Comparison of ENCODE assay signal across 8 cellular contexts in the genomic region with DNA sequence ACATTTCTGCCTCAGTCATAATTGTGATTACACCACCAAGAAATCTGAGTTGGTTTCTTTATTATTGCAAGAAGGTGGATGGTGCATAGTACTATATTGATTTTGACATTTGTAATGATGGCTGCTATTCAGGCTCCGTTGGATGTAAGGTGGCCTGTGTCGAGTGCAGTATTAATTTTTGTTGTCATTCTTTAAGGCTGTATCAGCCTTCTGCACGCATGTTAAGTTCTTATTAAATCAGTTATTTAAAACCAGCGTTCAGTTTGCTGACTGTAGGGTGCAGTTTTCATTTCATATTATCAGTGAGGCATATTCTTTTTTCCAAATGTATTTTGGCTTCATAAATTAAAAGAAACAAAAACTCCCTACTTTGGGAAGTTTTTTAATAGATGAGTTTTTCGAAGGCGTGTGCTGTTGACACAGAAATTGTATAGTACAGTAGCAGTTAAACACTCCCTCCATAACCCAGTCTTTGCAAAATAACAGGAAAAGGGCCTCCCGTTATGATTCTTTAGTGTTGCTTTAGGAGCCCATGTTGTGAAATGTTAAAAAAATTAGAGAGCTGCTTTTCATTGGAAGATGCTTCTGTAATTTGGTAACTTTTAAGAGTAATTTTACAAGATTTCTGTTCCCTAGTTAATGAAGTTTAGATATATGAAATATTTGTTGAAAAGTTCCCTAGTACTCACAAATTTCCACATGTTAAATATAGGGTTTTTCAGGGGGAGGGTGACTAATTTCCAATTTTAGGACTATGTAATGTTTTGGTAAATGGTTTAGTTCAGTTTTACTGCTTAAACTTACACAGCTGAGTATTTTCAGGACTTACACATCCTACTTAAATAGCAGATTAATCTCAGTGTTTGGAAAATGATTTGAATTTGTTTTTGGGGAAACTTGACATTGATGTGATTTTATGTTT. TPM values are rescaled to one million over a fixed set of nuclear protein-coding genes. Genes with fewer than 3 reads are reported as not detected.
DNase-seq lines count a peak whose midpoint lies in the region; ATAC-seq, FAIRE-seq and TF ChIP-seq lines count a peak whose summit lies in the region.

No MANE protein-coding gene starts in this region.

- peaks cover 26% of the 10 kb centered on the region for H3K4me1 Mint-ChIP-seq in endodermal cell

- H3K4me2 ChIP-seq in OCI-LY1 (ENCODE audit: low read length) = peak overlapping the region; percentile 70; the same call in 1 of the 2 replicates

- WGBS in endodermal cell (ENCODE audit: insufficient coverage in 1 of 2, insufficient read length in 1 of 2), 2 experiments = 10 to 33% methylated on average over 4 to 7 of the region's 7 CpGs
- 21 to 37% methylated on average over 7 of the region's 7 CpGs for WGBS in pancreas, 2 donors

- no peaks in the 10 kb centered on the region for H3K36me3 ChIP-seq in OCI-LY1 (ENCODE audit: insufficient read depth, low read length)
- H3K36me3 ChIP-seq in endodermal cell (ENCODE audit: control insufficient read depth, insufficient read depth, low read length) = no peaks in the 10 kb centered on the region
- H3K36me3 ChIP-seq in pancreas = no peaks in the 10 kb centered on the region

- no peaks in the 10 kb centered on the region for H3K36me3 Mint-ChIP-seq in endodermal cell (ENCODE audit: low read depth)

- H3K27me3 Mint-ChIP-seq in endodermal cell (ENCODE audit: insufficient read depth) = peaks cover 3% of the 10 kb centered on the region

- H2AFZ ChIP-seq in OCI-LY1 (ENCODE audit: low read length) = no peak overlapping the region

- no peaks in the 10 kb centered on the region for H4K20me1 ChIP-seq in OCI-LY1 (ENCODE audit: insufficient read depth, low read length)

- no peak for ATAC-seq in pancreas
- ATAC-seq in GM19351 (IDR thresholded peaks at IDR 0.05; ENCODE audit: unreplicated experiment) = no peak
- no peak for ATAC-seq in HG03196 (IDR thresholded peaks at IDR 0.05; ENCODE audit: unreplicated experiment)
- ATAC-seq in HG03025 (IDR thresholded peaks at IDR 0.05; ENCODE audit: low FRiP score, unreplicated experiment) = no peak

- H3K79me2 ChIP-seq in OCI-LY1 (ENCODE audit: insufficient read depth, low read length) = no peaks in the 10 kb centered on the region

- H3K4me1 ChIP-seq in OCI-LY1 (ENCODE audit: insufficient read depth, low read length, severe bottlenecking) = peaks cover 13% of the 10 kb centered on the region
- peaks cover 3% of the 10 kb centered on the region for H3K4me1 ChIP-seq in endodermal cell (ENCODE audit: control insufficient read depth, insufficient read depth, low read length)
- peaks cover 0 to 32% (median 10%) of the 10 kb centered on the region in 3 donors for H3K4me1 ChIP-seq in pancreas

- H3K27ac ChIP-seq in OCI-LY1 (ENCODE audit: low read depth, low read length, poor library complexity, severe bottlenecking) (no peak overlapping the region), endodermal cell (ENCODE audit: low read depth, low read length) (no peak overlapping the region), pancreas (no peak overlapping the region)

- intact Hi-C loops in pancreas (cut with DNase I) = no loop called here

- H3F3A ChIP-seq in OCI-LY1 (ENCODE audit: insufficient read depth, low read length) = no peaks in the 10 kb centered on the region

- peak overlapping the region; percentile 93 for H3K4me3 Mint-ChIP-seq in endodermal cell

- FAIRE-seq in D721Med (lab: Jason Lieb, UNC) (peak; percentile 21), pancreas (lab: Jason Lieb, UNC) (no peak)

- H3K27me3 ChIP-seq in OCI-LY1 (ENCODE audit: insufficient read depth, low read length) = no peaks in the 10 kb centered on the region
- H3K27me3 ChIP-seq in endodermal cell (ENCODE audit: control insufficient read depth, insufficient read depth, low read length, poor library complexity, severe bottlenecking) = peaks cover 2% of the 10 kb centered on the region
- no peaks in the 10 kb centered on the region for H3K27me3 ChIP-seq in pancreas

- no peaks in the 10 kb centered on the region for H3K9me3 Mint-ChIP-seq in endodermal cell

- DNase-seq in D721Med (ENCODE audit: insufficient read length, low spot score) = no peak
- no peak for DNase-seq in endodermal cell
- no peak for DNase-seq in pancreas
- no peak for DNase-seq in midbrain (lab: John Stamatoyannopoulos, UW)

- H3K4me3 ChIP-seq in OCI-LY1 (ENCODE audit: low read depth, low read length, poor library complexity, severe bottlenecking) = peak overlapping the region; percentile 76
- H3K4me3 ChIP-seq in endodermal cell (ENCODE audit: low read length) = peak overlapping the region; percentile 99
- peak overlapping the region; percentile 71 to 87 (median 80) for H3K4me3 ChIP-seq in pancreas

- no peaks in the 10 kb centered on the region for H3K9me3 ChIP-seq in OCI-LY1 (ENCODE audit: low read length)
- no peaks in the 10 kb centered on the region for H3K9me3 ChIP-seq in endodermal cell (ENCODE audit: control insufficient read depth, low read length)
- no peaks in the 10 kb centered on the region for H3K9me3 ChIP-seq in pancreas

- no peak for TF ChIP-seq CTCF in D721Med (IDR thresholded peaks at IDR 0.05; ENCODE audit: insufficient read depth, missing control alignments)
- no peak for TF ChIP-seq CTCF in OCI-LY1 (IDR thresholded peaks at IDR 0.05; ENCODE audit: low read length)
- TF ChIP-seq CTCF in endodermal cell (conservative IDR thresholded peaks at IDR 0.05) = no peak
- TF ChIP-seq CTCF in pancreas (IDR thresholded peaks at IDR 0.05) = no peak

- H3K9me2 ChIP-seq in OCI-LY1 (ENCODE audit: low read depth, low read length) = no peaks in the 10 kb centered on the region

- H3K9ac ChIP-seq in OCI-LY1 (ENCODE audit: low read length) = no peak overlapping the region; the same call in 1 of the 2 replicates
- H3K9ac ChIP-seq in endodermal cell (ENCODE audit: extremely low read depth, low read length, poor library complexity, severe bottlenecking) = peak overlapping the region; percentile 85

- H3K27ac Mint-ChIP-seq in endodermal cell = no peak overlapping the region

RNA-seq across cellular contexts. Expression of a gene that starts 1.9 kb away (rescaled TPM):
- 10 to 100 TPM; 22.1 to 22.2 TPM for total RNA-seq in endodermal cell
- 24.6 TPM for polyA plus RNA-seq in endodermal cell (2013, experiment 1 of 2)
- 25.5 TPM for polyA plus RNA-seq in endodermal cell (2013, experiment 2 of 2)
- 10 to 100 TPM in 1 of 6 donors, 1 to 10 TPM in 5; 3.5 to 10.3 (median 5.0) TPM for total RNA-seq in pancreas
- 1 to 10 TPM; 2.7 to 4.7 TPM for polyA plus RNA-seq in pancreas
